In the genomic region with DNA sequence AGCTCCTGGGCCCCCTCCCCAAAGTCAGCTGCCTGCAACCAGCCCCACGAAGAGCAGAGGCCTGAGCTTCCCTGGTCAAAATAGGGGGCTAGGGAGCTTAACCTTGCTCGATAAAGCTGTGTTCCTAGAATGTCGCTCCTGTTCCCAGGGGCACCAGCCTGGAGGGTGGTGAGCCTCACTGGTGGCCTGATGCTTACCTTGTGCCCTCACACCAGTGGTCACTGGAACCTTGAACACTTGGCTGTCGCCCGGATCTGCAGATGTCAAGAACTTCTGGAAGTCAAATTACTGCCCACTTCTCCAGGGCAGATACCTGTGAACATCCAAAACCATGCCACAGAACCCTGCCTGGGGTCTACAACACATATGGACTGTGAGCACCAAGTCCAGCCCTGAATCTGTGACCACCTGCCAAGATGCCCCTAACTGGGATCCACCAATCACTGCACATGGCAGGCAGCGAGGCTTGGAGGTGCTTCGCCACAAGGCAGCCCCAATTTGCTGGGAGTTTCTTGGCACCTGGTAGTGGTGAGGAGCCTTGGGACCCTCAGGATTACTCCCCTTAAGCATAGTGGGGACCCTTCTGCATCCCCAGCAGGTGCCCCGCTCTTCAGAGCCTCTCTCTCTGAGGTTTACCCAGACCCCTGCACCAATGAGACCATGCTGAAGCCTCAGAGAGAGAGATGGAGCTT, we compare ENCODE assay signal across 16 cellular contexts. TPM values are rescaled to one million over a fixed set of nuclear protein-coding genes. Genes with fewer than 3 reads are reported as not detected.
"Had no signal": no experiment of that assay in that cellular context is flagged by ENCODE, and none has a peak within 500 bp of the region (broad histone marks: within the 10 kb centered on the region; RNA-seq: fewer than 3 reads in every experiment).

No MANE protein-coding gene starts in this region.

- H3K4me3 ChIP-seq: skin epidermis had no signal

- H3K4me3 Mint-ChIP-seq: naive thymus-derived CD4-positive, alpha-beta T cell; T-cell had no signal

- H3K9me3 Mint-ChIP-seq: T-cell had no signal

- DNase-seq: activated CD4-positive, alpha-beta T cell treated with anti-CD3 and anti-CD28 coated beads, Interleukin-2, amount 50 U/mL, for 48 hours; activated naive CD4-positive, alpha-beta T cell treated with Interleukin-2 at 50 U/mL for 16 hours; retina; SK-N-SH; stimulated activated CD4-positive, alpha-beta T cell treated with anti-CD3 and anti-CD28 coated beads, Interleukin-4, amount 100 ng/mL, for 4 hours; stimulated activated CD8-positive, alpha-beta memory T cell treated with anti-CD3 and anti-CD28 coated beads, Interleukin-4, amount 100 ng/mL, for 48 hours; stimulated activated naive CD8-positive, alpha-beta T cell treated with anti-CD3 and anti-CD28 coated beads, Interleukin-15, Interleukin-2, amounts not matched to agents 100 U/mL and 50 U/mL, for 24 hours; T-helper 9 cell had no signal

- H3K36me3 Mint-ChIP-seq: naive thymus-derived CD4-positive, alpha-beta T cell; T-cell had no signal

- H3K27ac Mint-ChIP-seq: naive thymus-derived CD4-positive, alpha-beta T cell; T-cell had no signal

- H3K4me1 ChIP-seq: parathyroid adenoma had no signal

- H3K9me3 ChIP-seq: SK-N-SH had no signal

- H3K27ac ChIP-seq: parathyroid adenoma, skin epidermis had no signal

RNA-seq across cellular contexts. Expression of gene CEACAM5, which starts 4.7 kb away (rescaled TPM):
- total RNA-seq: astrocyte; lung microvascular endothelial cell; mononuclear cell; naive thymus-derived CD4-positive, alpha-beta T cell; urinary bladder had no signal

RNA-seq across cellular contexts. Expression of gene CEACAM7, which starts 15.7 kb away (rescaled TPM):
- total RNA-seq: astrocyte; mononuclear cell; naive thymus-derived CD4-positive, alpha-beta T cell; T-cell; urinary bladder had no signal

RNA-seq across cellular contexts. Expression of gene CEACAM6, which starts 51.6 kb away (rescaled TPM):
- total RNA-seq: astrocyte, lung microvascular endothelial cell had no signal
